ENCODE assay signal across 1 cellular context in genomic region chr4:55311792-55312490, GRCh38.
TF ChIP-seq lines count a peak whose summit lies in the region.

No MANE protein-coding gene starts in this region.

TF ChIP-seq in K562, 482 proteins besides CTCF, POLR2A, EP300 and RAD21 (continued from another document):
- TF ChIP-seq AFF1 (IDR thresholded peaks at IDR 0.05; ENCODE audit: low read depth in 1 of 2, partially characterized antibody in 2 of 2) (peak in 1 of 2 experiments; percentile 51), MTA1 (IDR thresholded peaks at IDR 0.05; ENCODE audit: borderline replicate concordance) (peak; percentile 42; the same call in 1 of the 2 replicates), MYC (IDR thresholded peaks at IDR 0.05; ENCODE audit: low read depth, low read length) (0 out of 2 replicates have a peak, but pooled peaks have one; percentile 20), MYC (CRISPR knock-in tag; IDR thresholded peaks at IDR 0.05; ENCODE audit: borderline replicate concordance, low read depth) (no peak), JUN (IDR thresholded peaks at IDR 0.05; ENCODE audit: borderline replicate concordance, low read depth, low read length) (peak; percentile 85), JUN (CRISPR knock-in tag; IDR thresholded peaks at IDR 0.05; ENCODE audit: borderline replicate concordance) (no peak), SUPT5H (IDR thresholded peaks at IDR 0.05) (no peak), SMARCC2 (IDR thresholded peaks at IDR 0.05; ENCODE audit: low read depth) (peak; percentile 47; the same call in 1 of the 2 replicates), ZNF766 (CRISPR knock-in tag; conservative IDR thresholded peaks at IDR 0.05) (0 out of 2 replicates have a peak, but pooled peaks have one; percentile 44), MTA3 (IDR thresholded peaks at IDR 0.05; ENCODE audit: borderline replicate concordance) (no peak), NRF1 (conservative IDR thresholded peaks at IDR 0.05 in 1 of 2, IDR thresholded peaks at IDR 0.05 in 1 of 2) (no peak), BHLHE40 (IDR thresholded peaks at IDR 0.05; ENCODE audit: low read length) (peak; percentile 35; the same call in 1 of the 2 replicates), DPF2 (IDR thresholded peaks at IDR 0.05) (peak; percentile 46), NFIC (IDR thresholded peaks at IDR 0.05) (0 out of 2 replicates have a peak, but pooled peaks have one; percentile 5), ZNF41 (CRISPR knock-in tag; conservative IDR thresholded peaks at IDR 0.05) (no peak), ATF3 (IDR thresholded peaks at IDR 0.05) (peak; percentile 90), ATF3 (CRISPR knock-in tag; conservative IDR thresholded peaks at IDR 0.05) (no peak), CCNT2 (IDR thresholded peaks at IDR 0.05; ENCODE audit: borderline replicate concordance, extremely low read depth, insufficient read length, low read depth, low read length) (peak; percentile 39), ZNF518B (CRISPR knock-in tag; IDR thresholded peaks at IDR 0.05) (no peak), GTF2A2 (tag; IDR thresholded peaks at IDR 0.05) (no peak), CTBP1 (IDR thresholded peaks at IDR 0.05; ENCODE audit: borderline replicate concordance) (peak; percentile 88), AFF4 (CRISPR knock-in tag; IDR thresholded peaks at IDR 0.05) (no peak), CHD2 (IDR thresholded peaks at IDR 0.05; ENCODE audit: low read depth, low read length) (no peak), ZNF239 (CRISPR knock-in tag; IDR thresholded peaks at IDR 0.05) (no peak), ELF2 (CRISPR knock-in tag; IDR thresholded peaks at IDR 0.05) (peak; percentile 37; the same call in 1 of the 2 replicates), FOSL1 (tag; conservative IDR thresholded peaks at IDR 0.05) (peak; percentile 90), FOXJ2 (tag; IDR thresholded peaks at IDR 0.05) (peak; percentile 98), PBX2 (CRISPR knock-in tag; IDR thresholded peaks at IDR 0.05; ENCODE audit: low read depth) (peak; percentile 61), PBX2 (tag; conservative IDR thresholded peaks at IDR 0.05; ENCODE audit: low read depth) (peak; percentile 85), ATF6 (CRISPR knock-in tag; IDR thresholded peaks at IDR 0.05) (no peak), ATF1 (CRISPR knock-in tag; IDR thresholded peaks at IDR 0.05) (no peak), ATF1 (tag; IDR thresholded peaks at IDR 0.05) (peak; percentile 45), THRAP3 (IDR thresholded peaks at IDR 0.05; ENCODE audit: borderline replicate concordance) (no peak), RFX1 (IDR thresholded peaks at IDR 0.05) (peak; percentile 6; the same call in 1 of the 2 replicates), SMARCA4 (IDR thresholded peaks at IDR 0.05) (peak; percentile 46; the same call in 1 of the 2 replicates), SPI1 (IDR thresholded peaks at IDR 0.05; ENCODE audit: borderline replicate concordance, low read depth, low read length) (peak; percentile 89), PKNOX1 (IDR thresholded peaks at IDR 0.05) (peak; percentile 96), ZNF133 (CRISPR knock-in tag; IDR thresholded peaks at IDR 0.05) (no peak), MAZ (CRISPR knock-in tag; conservative IDR thresholded peaks at IDR 0.05 in 1 of 2, IDR thresholded peaks at IDR 0.05 in 1 of 2) (no peak), NR3C1 (CRISPR knock-in tag; IDR thresholded peaks at IDR 0.05) (no peak), EGR1 (conservative IDR thresholded peaks at IDR 0.05) (peak; percentile 61; the same call in 1 of the 2 replicates)
TF ChIP-seq in K562: peak in this region for 54.
